Comparison of ENCODE assay signal across 13 cellular contexts in genomic region chr13:53368948-53369347, GRCh38.
"Had no signal": no experiment of that assay in that cellular context is flagged by ENCODE, and none has a peak within 500 bp of the region (broad histone marks: within the 10 kb centered on the region; RNA-seq: fewer than 3 reads in every experiment).

No MANE protein-coding gene starts in this region.

- H3K36me3 Mint-ChIP-seq: activated CD8-positive, alpha-beta memory T cell treated with anti-CD3 and anti-CD28 coated beads, Interleukin-2, amount 10 ng/mL, durations not matched to agents 7 days and 5 days; activated naive CD8-positive, alpha-beta T cell; naive thymus-derived CD8-positive, alpha-beta T cell had no signal

- H3K27ac Mint-ChIP-seq: activated CD8-positive, alpha-beta memory T cell treated with anti-CD3 and anti-CD28 coated beads, Interleukin-2, amount 10 ng/mL, durations not matched to agents 7 days and 5 days; activated naive CD8-positive, alpha-beta T cell; naive thymus-derived CD8-positive, alpha-beta T cell had no signal

- H3K27ac ChIP-seq: right atrium auricular region, skin epidermis, thyroid gland had no signal

- ATAC-seq: activated CD8-positive, alpha-beta memory T cell treated with anti-CD3 and anti-CD28 coated beads, Interleukin-2, amount 10 ng/mL, durations not matched to agents 7 days and 5 days; activated T-cell treated with anti-CD3 and anti-CD28 coated beads, Interleukin-2, amount 50 U/mL, for 4 hours; mucosa of descending colon; naive thymus-derived CD8-positive, alpha-beta T cell had no signal

- DNase-seq: activated CD4-positive, alpha-beta T cell treated with anti-CD3 and anti-CD28 coated beads, Interleukin-2, amount 50 U/mL, for 4 hours; activated CD4-positive, CD25-positive, alpha-beta regulatory T cell treated with anti-CD3 and anti-CD28 coated beads, Interleukin-2, amount 50 U/mL, for 72 hours; activated CD8-positive, alpha-beta memory T cell treated with anti-CD3 and anti-CD28 coated beads, Interleukin-2, amount 10 ng/mL, durations not matched to agents 7 days and 5 days; activated gamma-delta T cell; activated T-cell treated with anti-CD3 and anti-CD28 coated beads, Interleukin-2, amount 50 U/mL, for 4 hours; hippocampal formation; mucosa of descending colon; naive thymus-derived CD8-positive, alpha-beta T cell; nucleus accumbens; thyroid gland had no signal

- H3K4me3 ChIP-seq: mucosa of descending colon, right atrium auricular region, skin epidermis, thyroid gland had no signal

- H3K9me3 ChIP-seq: mucosa of descending colon, right atrium auricular region, thyroid gland had no signal

- H3K4me1 Mint-ChIP-seq: activated CD8-positive, alpha-beta memory T cell treated with anti-CD3 and anti-CD28 coated beads, Interleukin-2, amount 10 ng/mL, durations not matched to agents 7 days and 5 days had no signal

- H3K27me3 Mint-ChIP-seq: activated CD8-positive, alpha-beta memory T cell treated with anti-CD3 and anti-CD28 coated beads, Interleukin-2, amount 10 ng/mL, durations not matched to agents 7 days and 5 days; activated naive CD8-positive, alpha-beta T cell; naive thymus-derived CD8-positive, alpha-beta T cell had no signal

- H3K4me3 Mint-ChIP-seq: activated CD8-positive, alpha-beta memory T cell treated with anti-CD3 and anti-CD28 coated beads, Interleukin-2, amount 10 ng/mL, durations not matched to agents 7 days and 5 days; activated naive CD8-positive, alpha-beta T cell; activated T-cell treated with anti-CD3 and anti-CD28 coated beads, Interleukin-2, amount 50 U/mL, for 4 hours; naive thymus-derived CD8-positive, alpha-beta T cell had no signal

- H3K4me1 ChIP-seq: right atrium auricular region, thyroid gland had no signal

- H3K36me3 ChIP-seq: right atrium auricular region, thyroid gland had no signal

- H3K27me3 ChIP-seq: right atrium auricular region, thyroid gland had no signal
